ENCODE assay signal across 8 cellular contexts in genomic region chr14:105351920-105352871, GRCh38. TPM values are rescaled to one million over a fixed set of nuclear protein-coding genes. Genes with fewer than 3 reads are reported as not detected.
DNase-seq lines count a peak whose midpoint lies in the region; ATAC-seq and TF ChIP-seq lines count a peak whose summit lies in the region.

No MANE protein-coding gene starts in this region.

- no peaks in the 10 kb centered on the region for H3K36me3 ChIP-seq in neural progenitor cell

- H3K27me3 Mint-ChIP-seq in neural progenitor cell (ENCODE audit: insufficient read depth, low read depth) = peaks cover 4% of the 10 kb centered on the region
- H3K27me3 Mint-ChIP-seq in stimulated activated naive CD8-positive, alpha-beta T cell treated with anti-CD3 and anti-CD28 coated beads, Interleukin-15, amount 100 ng/mL, for 72 hours = no peaks in the 10 kb centered on the region

- H3K79me2 ChIP-seq in neural progenitor cell (ENCODE audit: low read depth) = no peaks in the 10 kb centered on the region

- peaks cover 12% of the 10 kb centered on the region for H3K4me1 Mint-ChIP-seq in neural progenitor cell
- H3K4me1 Mint-ChIP-seq in stimulated activated naive CD8-positive, alpha-beta T cell treated with anti-CD3 and anti-CD28 coated beads, Interleukin-15, amount 100 ng/mL, for 72 hours = peaks cover 6% of the 10 kb centered on the region

- ATAC-seq in stimulated activated naive CD8-positive, alpha-beta T cell treated with anti-CD3 and anti-CD28 coated beads, Interleukin-15, amount 100 ng/mL, for 72 hours = peak; percentile 92

- POLR2A ChIA-PET in AG04449 (lab: Yijun Ruan, JAX) = interaction anchor here (0.7 kb wide), 1 partner anchor 24 kb away, joined by 4 read pairs; no protein-coding TSS in a partner anchor

- TF ChIP-seq CTCF in AG04449 (IDR thresholded peaks at IDR 0.05; ENCODE audit: insufficient read depth, low read length, missing control alignments) = peak; percentile 88
- peak; percentile 84 for TF ChIP-seq CTCF in fibroblast of pulmonary artery (IDR thresholded peaks at IDR 0.05; ENCODE audit: low read length, missing control alignments)
- TF ChIP-seq CTCF in neural progenitor cell (IDR thresholded peaks at IDR 0.05) = peak; percentile 87

- peaks cover 35% of the 10 kb centered on the region for H4K20me1 ChIP-seq in neural progenitor cell (ENCODE audit: low read depth)

- no peaks in the 10 kb centered on the region for H3K27me3 ChIP-seq in neural progenitor cell

- no peak overlapping the region for H3K4me2 ChIP-seq in neural progenitor cell

- H3K4me3 Mint-ChIP-seq in neural progenitor cell = no peak overlapping the region
- H3K4me3 Mint-ChIP-seq in stimulated activated naive CD8-positive, alpha-beta T cell treated with anti-CD3 and anti-CD28 coated beads, Interleukin-15, amount 100 ng/mL, for 72 hours = no peak overlapping the region

- peaks cover 6% of the 10 kb centered on the region for H3K4me1 ChIP-seq in neural progenitor cell

- H3K27ac ChIP-seq in neural progenitor cell = no peak overlapping the region

- H3F3A ChIP-seq in neural progenitor cell (ENCODE audit: low read depth) = peaks cover 16% of the 10 kb centered on the region

- DNase-seq in AG04449 (ENCODE audit: low read depth, low spot score) (peak; percentile 40), GM19238 (ENCODE audit: insufficient read length, low spot score) (peak; percentile 96), M059J (ENCODE audit: low read depth) (peak; percentile 77), RPMI8226 (peak; percentile 85), activated T-helper 1 cell treated with Interleukin-2 at 50 U/mL for 16 hours (ENCODE audit: low read depth) (peak; percentile 75), fibroblast of pulmonary artery (ENCODE audit: low read depth) (peak; percentile 91), neural progenitor cell (ENCODE audit: low spot score) (peak; percentile 86)
- DNase-seq in stimulated activated naive CD8-positive, alpha-beta T cell treated with anti-CD3 and anti-CD28 coated beads, Interleukin-15, amount 100 ng/mL, for 72 hours = peak; percentile 85 to 88

- H3K9me3 Mint-ChIP-seq in neural progenitor cell = peaks cover 2% of the 10 kb centered on the region
- H3K9me3 Mint-ChIP-seq in stimulated activated naive CD8-positive, alpha-beta T cell treated with anti-CD3 and anti-CD28 coated beads, Interleukin-15, amount 100 ng/mL, for 72 hours = no peaks in the 10 kb centered on the region

- no peaks in the 10 kb centered on the region for H3K9me3 ChIP-seq in neural progenitor cell (ENCODE audit: low read depth)

- no peak overlapping the region for H3K9ac ChIP-seq in neural progenitor cell

- no peaks in the 10 kb centered on the region for H3K36me3 Mint-ChIP-seq in neural progenitor cell

- no peak overlapping the region for H3K27ac Mint-ChIP-seq in neural progenitor cell
- no peak overlapping the region for H3K27ac Mint-ChIP-seq in stimulated activated naive CD8-positive, alpha-beta T cell treated with anti-CD3 and anti-CD28 coated beads, Interleukin-15, amount 100 ng/mL, for 72 hours

- CTCF ChIA-PET in AG04449 (lab: Yijun Ruan, JAX) = interaction anchor here (0.7 to 3.2 kb wide), 25 partner anchors 10 to 262 kb away, joined by 3 to 32 read pairs (median 5); no protein-coding TSS in a partner anchor

- no peak overlapping the region for H2AFZ ChIP-seq in neural progenitor cell (replicated peaks)

- H3K4me3 ChIP-seq in AG04449 (ENCODE audit: low read depth, low read length) (no peak overlapping the region), fibroblast of pulmonary artery (replicated peaks; ENCODE audit: low read depth, low read length) (no peak overlapping the region), neural progenitor cell (no peak overlapping the region)

RNA-seq across cellular contexts. Expression of gene PACS2, which starts 37.6 kb away (rescaled TPM):
- total RNA-seq in M059J (2014; rRNA removed; shearing (Covaris generic)) = 11.0 and 24.7 TPM in 2 replicates
- 22.5 and 41.2 TPM in 2 replicates for total RNA-seq in neural progenitor cell (ENCODE audit: low replicate concordance)

RNA-seq across cellular contexts. Expression of gene TEX22, which starts 46.1 kb away (rescaled TPM):
- total RNA-seq in M059J (2014; rRNA removed; shearing (Covaris generic)) = 0.07 TPM in 1 of 2 replicates, not detected in the other
- 0.84 TPM in 1 of 2 replicates, not detected in the other for total RNA-seq in neural progenitor cell (ENCODE audit: low replicate concordance)

RNA-seq across cellular contexts. Expression of gene BRF1, which starts 51.4 kb away (rescaled TPM):
- total RNA-seq in M059J (2014; rRNA removed; shearing (Covaris generic)) = 10.4 and 13.0 TPM in 2 replicates
- 16.9 and 40.5 TPM in 2 replicates for total RNA-seq in neural progenitor cell (ENCODE audit: low replicate concordance)

Comparison
In these comparisons a context has a peak if more than half of its experiments do, and no peak if none do; other contexts are left out.
1. DNase-seq: peak in every context shown above with its lines; median percentile 96 in GM19238; 91 in fibroblast of pulmonary artery; 86 in stimulated activated naive CD8-positive, alpha-beta T cell treated with anti-CD3 and anti-CD28 coated beads, Interleukin-15, amount 100 ng/mL, for 72 hours; 86 in neural progenitor cell; 85 in RPMI8226; 77 in M059J; 75 in activated T-helper 1 cell treated with Interleukin-2 at 50 U/mL for 16 hours; 40 in AG04449.